ENCODE assay signal across 8 cellular contexts in the genomic region with DNA sequence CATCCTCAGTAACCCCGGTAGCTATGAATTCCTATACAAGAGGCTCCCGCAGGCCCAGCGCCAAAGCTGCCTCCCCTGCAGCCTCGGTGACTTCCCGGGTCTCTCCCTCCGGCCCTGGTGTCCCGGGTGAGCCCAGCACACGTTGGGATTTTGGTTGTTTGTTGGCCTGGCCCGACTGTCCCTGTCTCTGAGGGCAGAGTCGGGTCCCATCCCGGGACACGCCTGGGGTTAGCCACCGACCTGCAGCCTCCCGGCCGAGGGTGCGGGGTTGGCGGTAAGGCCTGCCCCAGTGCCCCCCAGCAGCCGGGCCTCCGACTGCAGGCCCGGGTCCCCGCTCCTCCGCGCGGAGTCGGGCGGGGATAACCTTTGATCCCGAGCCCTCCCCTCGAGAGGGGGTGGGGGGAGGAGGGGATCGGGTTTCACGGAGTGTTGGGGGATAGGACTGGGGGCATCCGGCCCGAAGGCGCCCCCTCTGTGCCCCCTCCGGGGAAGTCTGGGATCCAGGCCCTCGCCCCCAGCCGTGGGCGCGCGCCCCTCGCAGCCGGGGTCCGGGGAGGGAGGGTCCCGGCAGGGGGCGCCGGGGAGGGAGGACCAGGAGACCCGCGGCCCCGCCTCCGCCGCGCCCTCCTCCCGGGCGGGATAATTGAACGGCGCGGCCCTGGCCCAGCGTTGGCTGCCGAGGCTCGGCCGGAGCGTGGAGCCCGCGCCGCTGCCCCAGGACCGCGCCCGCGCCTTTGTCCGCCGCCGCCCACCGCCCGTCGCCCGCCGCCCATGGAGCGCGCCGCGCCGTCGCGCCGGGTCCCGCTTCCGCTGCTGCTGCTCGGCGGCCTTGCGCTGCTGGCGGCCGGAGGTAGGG. TPM values are rescaled to one million over a fixed set of nuclear protein-coding genes. Genes with fewer than 3 reads are reported as not detected.
A peak's percentile ranks its signal among the peaks of the same experiment; 100 is the strongest.
DNase-seq lines count a peak whose midpoint lies in the region; ATAC-seq lines count a peak whose summit lies in the region.

Gene FBLN1 (plus strand): TSS at position 669 of the 856 bp plus-strand sequence. CDS start 103 bp downstream, at position 772.

- H3K9ac ChIP-seq in iPS-20b (ENCODE audit: low read depth, low read length): peak within 1 kb of the TSS; percentile 93

- H3K36me3 ChIP-seq in iPS-20b (ENCODE audit: insufficient read depth, low read depth, low read length): no peaks in the 10 kb centered on the region

- H3K27ac Mint-ChIP-seq in activated naive CD4-positive, alpha-beta T cell treated with anti-CD3 and anti-CD28 coated beads for 36 hours: no peak within 1 kb of the TSS

- H3K27ac ChIP-seq in iPS-20b (ENCODE audit: low read length) (peak within 1 kb of the TSS; percentile 39), skin epidermis (peak within 1 kb of the TSS in 20 of 21 experiments; percentile 46 to 86 (median 76))

- CTCF ChIA-PET in activated naive CD4-positive, alpha-beta T cell treated with anti-CD3 and anti-CD28 coated beads for 36 hours (lab: Charles Lee): interaction anchor here (0.6 kb wide), 2 partner anchors 28 to 1060 kb away, joined by 3 read pairs; no protein-coding TSS in a partner anchor

- peaks cover 19% of the 10 kb centered on the region; the same call in 1 of the 2 replicates for H3K4me1 ChIP-seq in iPS-20b (ENCODE audit: insufficient read depth, low read length)

- peak within 1 kb of the TSS; percentile 12 for H3K4me3 Mint-ChIP-seq in activated naive CD4-positive, alpha-beta T cell treated with anti-CD3 and anti-CD28 coated beads for 36 hours

- no peaks in the 10 kb centered on the region for H3K9me3 ChIP-seq in iPS-20b (ENCODE audit: insufficient read depth, low read depth, low read length)

- peak within 1 kb of the TSS; percentile 90 for H3K4me3 ChIP-seq in iPS-20b (ENCODE audit: low read length)
- H3K4me3 ChIP-seq in skin epidermis: peak within 1 kb of the TSS; percentile 44 to 58 (median 52)

- ATAC-seq in GM19351 (IDR thresholded peaks at IDR 0.05; ENCODE audit: unreplicated experiment) (no peak), GM18502 (IDR thresholded peaks at IDR 0.05; ENCODE audit: poor library complexity, unreplicated experiment) (no peak)

- DNase-seq in activated naive CD4-positive, alpha-beta T cell treated with anti-CD3 and anti-CD28 coated beads for 36 hours: no peak
- no peak for DNase-seq in activated naive CD4-positive, alpha-beta T cell treated with anti-CD3 and anti-CD28 coated beads, Interleukin-2, amount 50 U/mL, for 16 hours
- peak; percentile 82 for DNase-seq in astrocyte of the hippocampus (ENCODE audit: low read depth, low spot score)
- DNase-seq in stimulated activated naive CD4-positive, alpha-beta T cell treated with Interleukin-2 at 50 U/mL for 16 hours (lab: John Stamatoyannopoulos, UW): no peak

- H3K27me3 Mint-ChIP-seq in activated naive CD4-positive, alpha-beta T cell treated with anti-CD3 and anti-CD28 coated beads for 36 hours (ENCODE audit: low read depth): peaks cover 35% of the 10 kb centered on the region

- intact Hi-C loops in activated naive CD4-positive, alpha-beta T cell treated with anti-CD3 and anti-CD28 coated beads for 36 hours (cut with micrococcal nuclease): no loop called here

- H3K36me3 Mint-ChIP-seq in activated naive CD4-positive, alpha-beta T cell treated with anti-CD3 and anti-CD28 coated beads for 36 hours (ENCODE audit: low read depth): no peaks in the 10 kb centered on the region

- no peaks in the 10 kb centered on the region for H3K9me3 Mint-ChIP-seq in activated naive CD4-positive, alpha-beta T cell treated with anti-CD3 and anti-CD28 coated beads for 36 hours

- peaks cover 8% of the 10 kb centered on the region for H3K4me1 Mint-ChIP-seq in activated naive CD4-positive, alpha-beta T cell treated with anti-CD3 and anti-CD28 coated beads for 36 hours (ENCODE audit: low read depth)

- no peaks in the 10 kb centered on the region; the same call in 1 of the 2 replicates for H3K27me3 ChIP-seq in iPS-20b (ENCODE audit: insufficient read depth, low read length)

RNA-seq across cellular contexts. Expression of gene FBLN1, which starts in this region (rescaled TPM):
- not detected for total RNA-seq in activated naive CD4-positive, alpha-beta T cell treated with anti-CD3 and anti-CD28 coated beads for 36 hours
